15 cellular contexts compared by ENCODE assay signal in the genomic region with DNA sequence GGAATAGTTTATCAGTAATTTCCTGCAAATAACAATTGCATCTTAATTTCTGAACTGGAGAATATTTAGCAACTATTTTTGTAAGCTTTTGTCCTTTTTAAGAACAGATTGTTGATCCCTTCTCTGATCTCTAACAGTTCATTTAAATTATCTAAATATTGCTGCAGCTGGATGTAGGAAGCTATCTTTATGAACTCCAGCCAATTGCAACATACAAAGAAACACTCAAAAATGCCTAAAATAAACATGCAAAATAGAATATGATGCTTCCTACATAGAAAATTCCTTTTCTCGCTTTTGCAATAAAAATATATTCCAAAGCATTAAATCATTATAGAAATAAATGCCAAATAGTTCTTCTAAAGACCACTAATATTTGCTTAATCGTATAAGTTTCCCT.
A peak's percentile ranks its signal among the peaks of the same experiment; 100 is the strongest.
DNase-seq lines count a peak whose midpoint lies in the region; ATAC-seq and TF ChIP-seq lines count a peak whose summit lies in the region.
"Had no signal": no experiment of that assay in that cellular context is flagged by ENCODE, and none has a peak within 500 bp of the region (broad histone marks: within the 10 kb centered on the region; RNA-seq: fewer than 3 reads in every experiment).

No MANE protein-coding gene starts in this region.

- no peak for TF ChIP-seq CTCF in choroid plexus epithelial cell (conservative IDR thresholded peaks at IDR 0.05; ENCODE audit: low read depth, low read length)

- no peaks in the 10 kb centered on the region for H3K36me3 ChIP-seq in adipocyte (ENCODE audit: control insufficient read depth, insufficient read depth, low read length, severe bottlenecking)
- H3K36me3 ChIP-seq: BLaER1 treated with 17β-estradiol and CSF1 and Interleukin-3, amounts not matched to agents 10 nM and 100 nM; HAP-1 had no signal

- H3K9me3 ChIP-seq in adipocyte (ENCODE audit: control insufficient read depth, low read length), result no peaks in the 10 kb centered on the region
- H3K9me3 ChIP-seq: BLaER1 treated with 17β-estradiol and CSF1 and Interleukin-3, amounts not matched to agents 10 nM and 100 nM had no signal

- no peaks in the 10 kb centered on the region for H3K27me3 ChIP-seq in adipocyte (replicated peaks; ENCODE audit: control insufficient read depth, insufficient read depth, low read length)
- H3K27me3 ChIP-seq: BLaER1 treated with 17β-estradiol and CSF1 and Interleukin-3, amounts not matched to agents 10 nM and 100 nM had no signal

- H3K4me1 ChIP-seq in adipocyte (ENCODE audit: control insufficient read depth, insufficient read depth, low read length), result no peaks in the 10 kb centered on the region
- H3K4me1 ChIP-seq: BLaER1 treated with 17β-estradiol and CSF1 and Interleukin-3, amounts not matched to agents 10 nM and 100 nM had no signal

- H3K9ac ChIP-seq in adipocyte (ENCODE audit: low read length), result no peak overlapping the region
- H3K9ac ChIP-seq: BLaER1 treated with 17β-estradiol and CSF1 and Interleukin-3, amounts not matched to agents 10 nM and 100 nM had no signal

- H3K4me3 ChIP-seq in adipocyte (ENCODE audit: low read length) (no peak overlapping the region), choroid plexus epithelial cell (ENCODE audit: low read depth, low read length) (no peak overlapping the region)
- H3K4me3 ChIP-seq: BLaER1 treated with 17β-estradiol and CSF1 and Interleukin-3, amounts not matched to agents 10 nM and 100 nM; HAP-1 had no signal

- DNase-seq in adipocyte (ENCODE audit: low read depth), result peak; percentile 73
- peak; percentile 41 for DNase-seq in choroid plexus epithelial cell (ENCODE audit: low read depth)
- DNase-seq in fibroblast of the conjunctiva (ENCODE audit: low read depth), result peak; percentile 12
- DNase-seq in smooth muscle cell of the brain vasculature (ENCODE audit: low read depth, low spot score), result peak; percentile 31
- DNase-seq in NK-92 treated with Interleukin-12 subunit alpha and Interleukin-12 subunit beta, amount 100 ng/mL, for 24 hours (lab: John Stamatoyannopoulos, UW), result no peak
- no peak for DNase-seq in stimulated activated CD4-positive, alpha-beta T cell treated with anti-CD3 and anti-CD28 coated beads, Interleukin-4, amount 100 ng/mL, for 4 hours
- DNase-seq: ACHN; Calu3; CD4-positive, alpha-beta T cell; DMS79 treated with DMSO at 0.1 percent for 48 hours; EL; GOT3 had no signal

- ATAC-seq in GM18498 (IDR thresholded peaks at IDR 0.05; ENCODE audit: unreplicated experiment), result no peak

Comparison
In these comparisons a context has a peak if more than half of its experiments do, and no peak if none do; other contexts are left out.
1. DNase-seq: peak in adipocyte (single experiment), choroid plexus epithelial cell (single experiment), fibroblast of the conjunctiva (single experiment) and smooth muscle cell of the brain vasculature (single experiment); none in NK-92 treated with Interleukin-12 subunit alpha and Interleukin-12 subunit beta, amount 100 ng/mL, for 24 hours (single experiment) and stimulated activated CD4-positive, alpha-beta T cell treated with anti-CD3 and anti-CD28 coated beads, Interleukin-4, amount 100 ng/mL, for 4 hours (0 of 2).